ENCODE assay signal across 12 cellular contexts in the genomic region with DNA sequence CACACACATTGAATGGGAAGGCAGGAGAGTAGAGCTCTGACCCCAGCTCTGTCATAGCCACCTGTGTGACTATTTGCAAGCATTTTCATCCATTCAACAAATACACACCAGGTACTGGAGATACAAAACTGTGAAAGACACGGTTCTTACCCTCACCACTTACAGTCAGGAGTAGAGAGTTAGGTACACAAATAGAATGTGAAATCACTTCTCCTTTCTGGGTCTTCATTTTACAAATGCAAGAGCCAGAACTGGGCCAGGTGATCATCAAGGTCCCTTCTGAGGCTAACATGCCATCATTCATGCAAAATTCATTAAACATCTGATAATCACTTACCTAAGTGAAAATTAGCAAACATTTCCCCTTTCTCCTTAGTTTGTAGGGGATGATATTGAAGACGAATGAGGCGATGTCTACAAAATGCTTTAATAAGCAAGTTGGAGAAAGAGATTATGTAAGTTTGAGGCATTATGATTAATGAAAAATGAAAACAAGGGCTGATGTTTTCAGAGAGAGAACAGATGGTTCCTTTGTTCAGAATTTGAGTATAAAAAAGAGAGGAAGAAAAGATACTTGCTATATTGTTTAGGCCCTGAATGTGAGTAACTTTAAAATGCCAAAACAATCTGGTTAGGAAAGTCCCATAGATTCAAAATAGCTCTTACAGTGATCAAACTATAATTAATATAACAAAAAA.
DNase-seq lines count a peak whose midpoint lies in the region; ATAC-seq and TF ChIP-seq lines count a peak whose summit lies in the region.
"Had no signal": no experiment of that assay in that cellular context is flagged by ENCODE, and none has a peak within 500 bp of the region (broad histone marks: within the 10 kb centered on the region; RNA-seq: fewer than 3 reads in every experiment).

No MANE protein-coding gene starts in this region.

- H3K4me2 ChIP-seq in OCI-LY1 (ENCODE audit: low read length): peak overlapping the region; percentile 55

- peak overlapping the region; percentile 97 for H3K27ac ChIP-seq in OCI-LY1 (ENCODE audit: low read depth, low read length, poor library complexity, severe bottlenecking)
- H3K27ac ChIP-seq in gastrocnemius medialis: peak overlapping the region; percentile 84 to 89 (median 86)
- H3K27ac ChIP-seq: parathyroid adenoma had no signal

- H3K36me3 ChIP-seq in OCI-LY1 (ENCODE audit: insufficient read depth, low read length) (no peaks in the 10 kb centered on the region), gastrocnemius medialis (no peaks in the 10 kb centered on the region)
- H3K36me3 ChIP-seq: BE2C had no signal

- H3K9me3 ChIP-seq in OCI-LY1 (ENCODE audit: low read length): no peaks in the 10 kb centered on the region
- H3K9me3 ChIP-seq in gastrocnemius medialis: no peaks in the 10 kb centered on the region
- H3K9me3 ChIP-seq: BE2C had no signal

- in situ Hi-C loops in gastrocnemius medialis (cut with MboI; ENCODE audit: low sequenced_read_pairs in 4 of 4): loop anchor here in 1 of 4 donors (25.0 kb wide), 1 partner anchor 505 kb away; the partner anchor contains the start of gene BCL6

- TF ChIP-seq CTCF in OCI-LY1 (IDR thresholded peaks at IDR 0.05; ENCODE audit: low read length) (no peak), gastrocnemius medialis (IDR thresholded peaks at IDR 0.05 in 4 of 5, conservative IDR thresholded peaks at IDR 0.05 in 1 of 5) (no peak)

- peak; percentile 18 for DNase-seq in ELR (ENCODE audit: low read depth)
- no peak for DNase-seq in gastrocnemius medialis
- DNase-seq in glomerular visceral epithelial cell (ENCODE audit: extremely low spot score): no peak
- DNase-seq in NOMO-1 treated with dmso at 0.1 percent for 144 hours (lab: John Stamatoyannopoulos, UW; ENCODE audit: unreplicated experiment): no peak
- DNase-seq in NCI-H1436 treated with DMSO at 0.1 percent for 48 hours (lab: John Stamatoyannopoulos, UW): no peak
- DNase-seq: activated CD4-positive, alpha-beta T cell treated with anti-CD3 and anti-CD28 coated beads for 4 hours; BE2C; H7 had no signal

- H3K4me3 ChIP-seq in OCI-LY1 (ENCODE audit: low read depth, low read length, poor library complexity, severe bottlenecking) (peak overlapping the region; percentile 40), gastrocnemius medialis (no peak overlapping the region)

- H4K20me1 ChIP-seq in OCI-LY1 (ENCODE audit: insufficient read depth, low read length): no peaks in the 10 kb centered on the region

- TF ChIP-seq POLR2A in gastrocnemius medialis (IDR thresholded peaks at IDR 0.05): no peak

- peaks cover 11% of the 10 kb centered on the region for H3F3A ChIP-seq in OCI-LY1 (ENCODE audit: insufficient read depth, low read length)

- intact Hi-C loops in gastrocnemius medialis (cut with DNase I; ENCODE audit: low total_unique reads): loop anchor here (2.0 kb wide), 1 partner anchor 16 kb away; no protein-coding TSS in a partner anchor

- no peak overlapping the region for H2AFZ ChIP-seq in OCI-LY1 (ENCODE audit: low read length)
- H2AFZ ChIP-seq: parathyroid adenoma had no signal

- peaks cover 100% of the 10 kb centered on the region for H3K4me1 ChIP-seq in OCI-LY1 (ENCODE audit: insufficient read depth, low read length, severe bottlenecking)
- peaks cover 43 to 49% of the 10 kb centered on the region in 2 donors for H3K4me1 ChIP-seq in gastrocnemius medialis
- H3K4me1 ChIP-seq: BE2C had no signal

- peak; percentile 31 for ATAC-seq in esophagus mucosa
- ATAC-seq in gastrocnemius medialis: peak; percentile 14 to 57
- ATAC-seq in GM19397 (IDR thresholded peaks at IDR 0.05; ENCODE audit: unreplicated experiment): no peak

- no peaks in the 10 kb centered on the region for H3K27me3 ChIP-seq in OCI-LY1 (ENCODE audit: insufficient read depth, low read length)
- H3K27me3 ChIP-seq in gastrocnemius medialis: no peaks in the 10 kb centered on the region
- H3K27me3 ChIP-seq: BE2C had no signal

- H3K79me2 ChIP-seq in OCI-LY1 (ENCODE audit: insufficient read depth, low read length): no peaks in the 10 kb centered on the region

- H3K9me2 ChIP-seq in OCI-LY1 (ENCODE audit: low read depth, low read length): no peaks in the 10 kb centered on the region

- peak overlapping the region; percentile 79 for H3K9ac ChIP-seq in OCI-LY1 (ENCODE audit: low read length)
- H3K9ac ChIP-seq: parathyroid adenoma had no signal
